Comparison of ENCODE assay signal across 8 cellular contexts in genomic region chr2:203650860-203651613, GRCh38. TPM values are rescaled to one million over a fixed set of nuclear protein-coding genes. Genes with fewer than 3 reads are reported as not detected.
DNase-seq lines count a peak whose midpoint lies in the region; ATAC-seq, FAIRE-seq and TF ChIP-seq lines count a peak whose summit lies in the region.

No MANE protein-coding gene starts in this region.

- no peak for DNase-seq in BJ (ENCODE audit: low read depth)
- peak; percentile 30 for DNase-seq in NCI-H2196 treated with DMSO at 0.1 percent for 48 hours (lab: John Stamatoyannopoulos, UW; ENCODE audit: unreplicated experiment)
- peak; percentile 52 for DNase-seq in astrocyte (ENCODE audit: low read depth)
- peak; percentile 74 for DNase-seq in iris pigment epithelial cell (ENCODE audit: low read depth)
- DNase-seq in thoracic aorta (ENCODE audit: low spot score): no peak
- DNase-seq in stimulated activated CD4-positive, alpha-beta T cell treated with anti-CD3 and anti-CD28 coated beads, Interleukin-4, amount 100 ng/mL, for 24 hours: no peak
- no peak for DNase-seq in UCSD-AML1 (lab: John Stamatoyannopoulos, UW; ENCODE audit: unreplicated experiment)

- H3K4me1 ChIP-seq in astrocyte (ENCODE audit: insufficient read depth, low read length) (peaks cover 5% of the 10 kb centered on the region), thoracic aorta (ENCODE audit: control insufficient read depth in 1 of 2, low read depth in 2 of 2) (peaks cover 9 to 33% of the 10 kb centered on the region in 2 donors)

- H3K27ac Mint-ChIP-seq in astrocyte (ENCODE audit: unreplicated experiment): peak overlapping the region; percentile 75

- H3K36me3 ChIP-seq in BJ (ENCODE audit: control insufficient read depth, insufficient read depth, low read length): no peaks in the 10 kb centered on the region
- no peaks in the 10 kb centered on the region for H3K36me3 ChIP-seq in astrocyte (ENCODE audit: insufficient read depth, low read length)
- H3K36me3 ChIP-seq in thoracic aorta: no peaks in the 10 kb centered on the region

- no peak overlapping the region for H3K4me2 ChIP-seq in astrocyte (ENCODE audit: low read length)

- peak; percentile 34 for FAIRE-seq in astrocyte (lab: Jason Lieb, UNC)

- H3K27me3 ChIP-seq in BJ (ENCODE audit: control insufficient read depth, insufficient read depth, low read length): no peaks in the 10 kb centered on the region
- H3K27me3 ChIP-seq in astrocyte (ENCODE audit: insufficient read depth, low read length): no peaks in the 10 kb centered on the region
- no peaks in the 10 kb centered on the region for H3K27me3 ChIP-seq in thoracic aorta (replicated peaks; ENCODE audit: insufficient read depth)

- CTCF ChIA-PET in BJ (lab: Yijun Ruan, JAX): interaction anchor here (0.6 to 2.9 kb wide), 15 partner anchors 12 to 1062 kb away, joined by 3 to 8 read pairs (median 4); no protein-coding TSS in a partner anchor

- no peaks in the 10 kb centered on the region for H3K79me2 ChIP-seq in astrocyte (ENCODE audit: insufficient read depth, low read length)

- no peak overlapping the region for H3K9ac ChIP-seq in astrocyte (ENCODE audit: low read length)

- H4K20me1 ChIP-seq in astrocyte (ENCODE audit: insufficient read depth, low read length): no peaks in the 10 kb centered on the region

- peaks cover 19% of the 10 kb centered on the region for H3K4me1 Mint-ChIP-seq in astrocyte (ENCODE audit: low read depth, unreplicated experiment)

- POLR2A ChIA-PET in BJ (lab: Charles Lee): interaction anchor here (0.5 kb wide), 1 partner anchor 153 kb away, joined by 3 read pairs; no protein-coding TSS in a partner anchor

- no peaks in the 10 kb centered on the region for H3K9me3 Mint-ChIP-seq in astrocyte (ENCODE audit: unreplicated experiment)

- TF ChIP-seq CTCF in BJ (IDR thresholded peaks at IDR 0.05; ENCODE audit: insufficient read depth, low read depth, low read length): peak; percentile 26; the same call in 1 of the 2 replicates
- TF ChIP-seq CTCF in astrocyte (IDR thresholded peaks at IDR 0.05; ENCODE audit: insufficient read depth, low read depth, low read length): peak; percentile 33
- peak; percentile 35 for TF ChIP-seq CTCF in thoracic aorta (IDR thresholded peaks at IDR 0.05)

- H3K4me3 ChIP-seq in BJ (ENCODE audit: low read depth, low read length) (no peak overlapping the region), astrocyte (ENCODE audit: insufficient read depth, low read depth, low read length) (no peak overlapping the region), thoracic aorta (no peak overlapping the region)

- H3K27me3 Mint-ChIP-seq in astrocyte (ENCODE audit: low read depth, unreplicated experiment): peaks cover 7% of the 10 kb centered on the region

- no peak overlapping the region for H3K4me3 Mint-ChIP-seq in astrocyte (ENCODE audit: unreplicated experiment)

- H3K27ac ChIP-seq in astrocyte (ENCODE audit: low read depth, low read length) (no peak overlapping the region), thoracic aorta (peak overlapping the region; percentile 34 to 63)

- H2AFZ ChIP-seq in astrocyte (ENCODE audit: low read depth, low read length): no peak overlapping the region

- H3K9me3 ChIP-seq in astrocyte (ENCODE audit: insufficient read depth, low read depth, low read length) (no peaks in the 10 kb centered on the region), thoracic aorta (no peaks in the 10 kb centered on the region)

- ATAC-seq in GM18868 (IDR thresholded peaks at IDR 0.05; ENCODE audit: unreplicated experiment): peak; percentile 57
- peak; percentile 77 for ATAC-seq in thoracic aorta (ENCODE audit: insufficient number of reproducible peaks, low FRiP score, low read depth)

- H3K36me3 Mint-ChIP-seq in astrocyte (ENCODE audit: low read depth, unreplicated experiment): no peaks in the 10 kb centered on the region

RNA-seq across cellular contexts. Expression of gene CD28, which starts 55.4 kb away (rescaled TPM):
- polyA plus RNA-seq in BJ (2011; rRNA removed): not detected in 2 replicates
- polyA minus RNA-seq in BJ (2011; rRNA and poly(A)+ RNA removed): not detected in 2 replicates
- total RNA-seq in astrocyte (not detected in 2 replicates), thoracic aorta (1 to 10 TPM; 3.5 to 4.3 TPM)

Comparison
In these comparisons a context has a peak if more than half of its experiments do, and no peak if none do; other contexts are left out.
1. DNase-seq: peak in NCI-H2196 treated with DMSO at 0.1 percent for 48 hours (single experiment), astrocyte (single experiment) and iris pigment epithelial cell (single experiment); none in BJ (single experiment), thoracic aorta (single experiment), stimulated activated CD4-positive, alpha-beta T cell treated with anti-CD3 and anti-CD28 coated beads, Interleukin-4, amount 100 ng/mL, for 24 hours (single experiment) and UCSD-AML1 (single experiment).
2. Peak in every context shown above with its lines, with median percentiles within 50 percentile points of each other: CTCF ChIP-seq.